Comparison of ENCODE assay signal across 1 cellular context in the genomic region with DNA sequence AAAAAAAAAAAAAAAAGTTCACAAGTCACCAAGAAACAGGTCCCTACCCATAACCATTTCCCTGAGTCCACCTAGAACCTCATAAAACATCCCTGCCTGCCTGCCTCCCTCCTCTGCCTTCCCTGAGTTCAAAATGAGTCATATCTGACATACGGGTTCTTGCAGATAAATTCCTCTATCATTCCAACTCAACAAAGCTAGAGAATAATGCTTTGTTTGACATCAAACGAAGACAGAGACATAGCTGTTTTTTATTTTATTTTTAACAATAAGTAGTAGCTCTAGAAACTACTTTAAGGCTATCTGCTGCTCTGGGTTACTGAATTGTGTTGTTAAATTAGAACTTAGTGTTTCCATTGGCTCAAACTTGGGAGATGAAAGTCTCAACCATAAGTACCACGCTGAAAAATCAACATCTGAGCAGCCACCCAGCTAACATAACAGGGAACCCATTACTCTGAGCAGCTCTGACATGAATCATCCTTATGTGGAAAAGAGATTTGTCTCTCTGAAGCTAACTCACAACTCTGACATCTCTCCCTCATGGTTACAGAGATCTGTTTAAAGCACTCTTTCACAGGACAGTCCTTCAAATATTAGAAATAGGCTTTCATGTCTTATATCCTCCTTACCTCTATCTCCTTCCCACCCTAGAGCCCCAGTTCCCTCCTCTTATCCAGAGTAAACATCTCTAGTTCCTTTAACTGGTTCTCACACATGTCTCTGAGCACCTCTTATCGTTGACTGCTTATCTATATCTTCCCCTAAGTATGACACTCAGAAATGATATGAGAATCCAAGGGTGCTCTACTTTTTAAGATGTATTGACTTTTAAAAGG.
TF ChIP-seq lines count a peak whose summit lies in the region.

No MANE protein-coding gene starts in this region.

TF ChIP-seq in K562, 482 proteins besides CTCF, POLR2A, EP300 and RAD21 (continued from another document and continues in another):
- TF ChIP-seq U2AF1 (optimal IDR thresholded peaks at IDR 0.05; ENCODE audit: low read depth, low read length) (no peak), ZBTB8A (IDR thresholded peaks at IDR 0.05; ENCODE audit: partially characterized antibody) (no peak), TCFL5 (CRISPR knock-in tag; conservative IDR thresholded peaks at IDR 0.05) (no peak), CREB3 (tag; conservative IDR thresholded peaks at IDR 0.05; ENCODE audit: low read depth) (no peak), ELF1 (tag; IDR thresholded peaks at IDR 0.05) (no peak), ZNF134 (CRISPR knock-in tag; conservative IDR thresholded peaks at IDR 0.05) (no peak), FOXJ3 (CRISPR knock-in tag; IDR thresholded peaks at IDR 0.05) (no peak), NFRKB (IDR thresholded peaks at IDR 0.05; ENCODE audit: low read depth) (no peak), NCOA4 (IDR thresholded peaks at IDR 0.05; ENCODE audit: partially characterized antibody) (peak; percentile 21), ZNF695 (CRISPR knock-in tag; IDR thresholded peaks at IDR 0.05) (no peak), ZNF239 (CRISPR knock-in tag; IDR thresholded peaks at IDR 0.05) (no peak; the same call in 1 of the 2 replicates), ZNF175 (CRISPR knock-in tag; IDR thresholded peaks at IDR 0.05; ENCODE audit: low read depth) (no peak), ATF1 (CRISPR knock-in tag; IDR thresholded peaks at IDR 0.05) (no peak), ATF1 (tag; IDR thresholded peaks at IDR 0.05) (no peak; the same call in none of the 2 replicates), ZNF121 (CRISPR knock-in tag; conservative IDR thresholded peaks at IDR 0.05) (no peak), RBFOX2 (IDR thresholded peaks at IDR 0.05; ENCODE audit: low read depth, low read length) (no peak), ADNP (tag; IDR thresholded peaks at IDR 0.05) (peak; percentile 59), HINFP (tag; conservative IDR thresholded peaks at IDR 0.05; ENCODE audit: low read depth) (no peak), CGGBP1 (CRISPR knock-in tag; IDR thresholded peaks at IDR 0.05) (no peak), GTF2E2 (tag; IDR thresholded peaks at IDR 0.05) (no peak), HIVEP1 (CRISPR knock-in tag; IDR thresholded peaks at IDR 0.05) (no peak), TRIM25 (IDR thresholded peaks at IDR 0.05; ENCODE audit: borderline replicate concordance) (no peak), ZNF253 (CRISPR knock-in tag; conservative IDR thresholded peaks at IDR 0.05) (no peak), ARID2 (IDR thresholded peaks at IDR 0.05) (no peak)
- TF ChIP-seq, protein P1, sequence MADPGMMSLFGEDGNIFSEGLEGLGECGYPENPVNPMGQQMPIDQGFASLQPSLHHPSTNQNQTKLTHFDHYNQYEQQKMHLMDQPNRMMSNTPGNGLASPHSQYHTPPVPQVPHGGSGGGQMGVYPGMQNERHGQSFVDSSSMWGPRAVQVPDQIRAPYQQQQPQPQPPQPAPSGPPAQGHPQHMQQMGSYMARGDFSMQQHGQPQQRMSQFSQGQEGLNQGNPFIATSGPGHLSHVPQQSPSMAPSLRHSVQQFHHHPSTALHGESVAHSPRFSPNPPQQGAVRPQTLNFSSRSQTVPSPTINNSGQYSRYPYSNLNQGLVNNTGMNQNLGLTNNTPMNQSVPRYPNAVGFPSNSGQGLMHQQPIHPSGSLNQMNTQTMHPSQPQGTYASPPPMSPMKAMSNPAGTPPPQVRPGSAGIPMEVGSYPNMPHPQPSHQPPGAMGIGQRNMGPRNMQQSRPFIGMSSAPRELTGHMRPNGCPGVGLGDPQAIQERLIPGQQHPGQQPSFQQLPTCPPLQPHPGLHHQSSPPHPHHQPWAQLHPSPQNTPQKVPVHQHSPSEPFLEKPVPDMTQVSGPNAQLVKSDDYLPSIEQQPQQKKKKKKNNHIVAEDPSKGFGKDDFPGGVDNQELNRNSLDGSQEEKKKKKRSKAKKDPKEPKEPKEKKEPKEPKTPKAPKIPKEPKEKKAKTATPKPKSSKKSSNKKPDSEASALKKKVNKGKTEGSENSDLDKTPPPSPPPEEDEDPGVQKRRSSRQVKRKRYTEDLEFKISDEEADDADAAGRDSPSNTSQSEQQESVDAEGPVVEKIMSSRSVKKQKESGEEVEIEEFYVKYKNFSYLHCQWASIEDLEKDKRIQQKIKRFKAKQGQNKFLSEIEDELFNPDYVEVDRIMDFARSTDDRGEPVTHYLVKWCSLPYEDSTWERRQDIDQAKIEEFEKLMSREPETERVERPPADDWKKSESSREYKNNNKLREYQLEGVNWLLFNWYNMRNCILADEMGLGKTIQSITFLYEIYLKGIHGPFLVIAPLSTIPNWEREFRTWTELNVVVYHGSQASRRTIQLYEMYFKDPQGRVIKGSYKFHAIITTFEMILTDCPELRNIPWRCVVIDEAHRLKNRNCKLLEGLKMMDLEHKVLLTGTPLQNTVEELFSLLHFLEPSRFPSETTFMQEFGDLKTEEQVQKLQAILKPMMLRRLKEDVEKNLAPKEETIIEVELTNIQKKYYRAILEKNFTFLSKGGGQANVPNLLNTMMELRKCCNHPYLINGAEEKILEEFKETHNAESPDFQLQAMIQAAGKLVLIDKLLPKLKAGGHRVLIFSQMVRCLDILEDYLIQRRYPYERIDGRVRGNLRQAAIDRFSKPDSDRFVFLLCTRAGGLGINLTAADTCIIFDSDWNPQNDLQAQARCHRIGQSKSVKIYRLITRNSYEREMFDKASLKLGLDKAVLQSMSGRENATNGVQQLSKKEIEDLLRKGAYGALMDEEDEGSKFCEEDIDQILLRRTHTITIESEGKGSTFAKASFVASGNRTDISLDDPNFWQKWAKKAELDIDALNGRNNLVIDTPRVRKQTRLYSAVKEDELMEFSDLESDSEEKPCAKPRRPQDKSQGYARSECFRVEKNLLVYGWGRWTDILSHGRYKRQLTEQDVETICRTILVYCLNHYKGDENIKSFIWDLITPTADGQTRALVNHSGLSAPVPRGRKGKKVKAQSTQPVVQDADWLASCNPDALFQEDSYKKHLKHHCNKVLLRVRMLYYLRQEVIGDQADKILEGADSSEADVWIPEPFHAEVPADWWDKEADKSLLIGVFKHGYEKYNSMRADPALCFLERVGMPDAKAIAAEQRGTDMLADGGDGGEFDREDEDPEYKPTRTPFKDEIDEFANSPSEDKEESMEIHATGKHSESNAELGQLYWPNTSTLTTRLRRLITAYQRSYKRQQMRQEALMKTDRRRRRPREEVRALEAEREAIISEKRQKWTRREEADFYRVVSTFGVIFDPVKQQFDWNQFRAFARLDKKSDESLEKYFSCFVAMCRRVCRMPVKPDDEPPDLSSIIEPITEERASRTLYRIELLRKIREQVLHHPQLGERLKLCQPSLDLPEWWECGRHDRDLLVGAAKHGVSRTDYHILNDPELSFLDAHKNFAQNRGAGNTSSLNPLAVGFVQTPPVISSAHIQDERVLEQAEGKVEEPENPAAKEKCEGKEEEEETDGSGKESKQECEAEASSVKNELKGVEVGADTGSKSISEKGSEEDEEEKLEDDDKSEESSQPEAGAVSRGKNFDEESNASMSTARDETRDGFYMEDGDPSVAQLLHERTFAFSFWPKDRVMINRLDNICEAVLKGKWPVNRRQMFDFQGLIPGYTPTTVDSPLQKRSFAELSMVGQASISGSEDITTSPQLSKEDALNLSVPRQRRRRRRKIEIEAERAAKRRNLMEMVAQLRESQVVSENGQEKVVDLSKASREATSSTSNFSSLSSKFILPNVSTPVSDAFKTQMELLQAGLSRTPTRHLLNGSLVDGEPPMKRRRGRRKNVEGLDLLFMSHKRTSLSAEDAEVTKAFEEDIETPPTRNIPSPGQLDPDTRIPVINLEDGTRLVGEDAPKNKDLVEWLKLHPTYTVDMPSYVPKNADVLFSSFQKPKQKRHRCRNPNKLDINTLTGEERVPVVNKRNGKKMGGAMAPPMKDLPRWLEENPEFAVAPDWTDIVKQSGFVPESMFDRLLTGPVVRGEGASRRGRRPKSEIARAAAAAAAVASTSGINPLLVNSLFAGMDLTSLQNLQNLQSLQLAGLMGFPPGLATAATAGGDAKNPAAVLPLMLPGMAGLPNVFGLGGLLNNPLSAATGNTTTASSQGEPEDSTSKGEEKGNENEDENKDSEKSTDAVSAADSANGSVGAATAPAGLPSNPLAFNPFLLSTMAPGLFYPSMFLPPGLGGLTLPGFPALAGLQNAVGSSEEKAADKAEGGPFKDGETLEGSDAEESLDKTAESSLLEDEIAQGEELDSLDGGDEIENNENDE (IDR thresholded peaks at IDR 0.05; ENCODE audit: low read depth, low read length) = no peak
- TF ChIP-seq, protein P2, sequence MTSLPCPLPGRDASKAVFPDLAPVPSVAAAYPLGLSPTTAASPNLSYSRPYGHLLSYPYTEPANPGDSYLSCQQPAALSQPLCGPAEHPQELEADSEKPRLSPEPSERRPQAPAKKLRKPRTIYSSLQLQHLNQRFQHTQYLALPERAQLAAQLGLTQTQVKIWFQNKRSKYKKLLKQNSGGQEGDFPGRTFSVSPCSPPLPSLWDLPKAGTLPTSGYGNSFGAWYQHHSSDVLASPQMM (CRISPR knock-in tag; IDR thresholded peaks at IDR 0.05) = no peak
- TF ChIP-seq, protein P3, sequence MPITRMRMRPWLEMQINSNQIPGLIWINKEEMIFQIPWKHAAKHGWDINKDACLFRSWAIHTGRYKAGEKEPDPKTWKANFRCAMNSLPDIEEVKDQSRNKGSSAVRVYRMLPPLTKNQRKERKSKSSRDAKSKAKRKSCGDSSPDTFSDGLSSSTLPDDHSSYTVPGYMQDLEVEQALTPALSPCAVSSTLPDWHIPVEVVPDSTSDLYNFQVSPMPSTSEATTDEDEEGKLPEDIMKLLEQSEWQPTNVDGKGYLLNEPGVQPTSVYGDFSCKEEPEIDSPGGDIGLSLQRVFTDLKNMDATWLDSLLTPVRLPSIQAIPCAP (CRISPR knock-in tag; IDR thresholded peaks at IDR 0.05; ENCODE audit: borderline replicate concordance) = no peak
- TF ChIP-seq, protein P4, sequence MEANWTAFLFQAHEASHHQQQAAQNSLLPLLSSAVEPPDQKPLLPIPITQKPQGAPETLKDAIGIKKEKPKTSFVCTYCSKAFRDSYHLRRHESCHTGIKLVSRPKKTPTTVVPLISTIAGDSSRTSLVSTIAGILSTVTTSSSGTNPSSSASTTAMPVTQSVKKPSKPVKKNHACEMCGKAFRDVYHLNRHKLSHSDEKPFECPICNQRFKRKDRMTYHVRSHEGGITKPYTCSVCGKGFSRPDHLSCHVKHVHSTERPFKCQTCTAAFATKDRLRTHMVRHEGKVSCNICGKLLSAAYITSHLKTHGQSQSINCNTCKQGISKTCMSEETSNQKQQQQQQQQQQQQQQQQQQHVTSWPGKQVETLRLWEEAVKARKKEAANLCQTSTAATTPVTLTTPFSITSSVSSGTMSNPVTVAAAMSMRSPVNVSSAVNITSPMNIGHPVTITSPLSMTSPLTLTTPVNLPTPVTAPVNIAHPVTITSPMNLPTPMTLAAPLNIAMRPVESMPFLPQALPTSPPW (CRISPR knock-in tag; IDR thresholded peaks at IDR 0.05) = peak; percentile 56
- TF ChIP-seq, protein P5, sequence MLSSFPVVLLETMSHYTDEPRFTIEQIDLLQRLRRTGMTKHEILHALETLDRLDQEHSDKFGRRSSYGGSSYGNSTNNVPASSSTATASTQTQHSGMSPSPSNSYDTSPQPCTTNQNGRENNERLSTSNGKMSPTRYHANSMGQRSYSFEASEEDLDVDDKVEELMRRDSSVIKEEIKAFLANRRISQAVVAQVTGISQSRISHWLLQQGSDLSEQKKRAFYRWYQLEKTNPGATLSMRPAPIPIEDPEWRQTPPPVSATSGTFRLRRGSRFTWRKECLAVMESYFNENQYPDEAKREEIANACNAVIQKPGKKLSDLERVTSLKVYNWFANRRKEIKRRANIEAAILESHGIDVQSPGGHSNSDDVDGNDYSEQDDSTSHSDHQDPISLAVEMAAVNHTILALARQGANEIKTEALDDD (IDR thresholded peaks at IDR 0.05) = peak; percentile 83
- TF ChIP-seq, protein P6, sequence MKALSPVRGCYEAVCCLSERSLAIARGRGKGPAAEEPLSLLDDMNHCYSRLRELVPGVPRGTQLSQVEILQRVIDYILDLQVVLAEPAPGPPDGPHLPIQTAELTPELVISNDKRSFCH (CRISPR knock-in tag; IDR thresholded peaks at IDR 0.05) = no peak
- TF ChIP-seq, protein P6 (tag; IDR thresholded peaks at IDR 0.05) = no peak
- TF ChIP-seq, protein P7, sequence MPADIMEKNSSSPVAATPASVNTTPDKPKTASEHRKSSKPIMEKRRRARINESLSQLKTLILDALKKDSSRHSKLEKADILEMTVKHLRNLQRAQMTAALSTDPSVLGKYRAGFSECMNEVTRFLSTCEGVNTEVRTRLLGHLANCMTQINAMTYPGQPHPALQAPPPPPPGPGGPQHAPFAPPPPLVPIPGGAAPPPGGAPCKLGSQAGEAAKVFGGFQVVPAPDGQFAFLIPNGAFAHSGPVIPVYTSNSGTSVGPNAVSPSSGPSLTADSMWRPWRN (IDR thresholded peaks at IDR 0.05; ENCODE audit: low read depth) = 0 out of 2 replicates have a peak, but pooled peaks have one; percentile 39
